In the genomic region with DNA sequence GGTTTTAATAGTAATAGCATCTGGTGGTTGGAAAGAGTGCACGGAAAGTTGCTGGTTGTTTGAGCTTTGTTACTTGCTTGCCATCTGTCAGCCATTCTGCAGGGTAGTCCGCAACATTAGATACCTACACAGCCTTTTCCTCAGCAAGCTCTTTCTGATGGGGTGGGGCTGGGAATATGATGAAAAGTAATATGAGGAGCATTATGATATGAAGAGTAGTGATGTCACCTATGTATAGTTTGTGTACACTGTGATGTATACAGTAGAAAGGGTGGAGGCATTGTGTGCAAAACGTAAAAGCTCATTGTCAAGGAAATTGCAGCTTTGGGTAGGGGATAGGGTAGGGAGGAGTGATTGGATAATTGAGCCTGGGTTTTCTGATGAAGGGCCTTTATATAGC, we compare ENCODE assay signal across 19 cellular contexts. TPM values are rescaled to one million over a fixed set of nuclear protein-coding genes. Genes with fewer than 3 reads are reported as not detected.
DNase-seq lines count a peak whose midpoint lies in the region; ATAC-seq, FAIRE-seq and TF ChIP-seq lines count a peak whose summit lies in the region.
"Had no signal": no experiment of that assay in that cellular context is flagged by ENCODE, and none has a peak within 500 bp of the region (broad histone marks: within the 10 kb centered on the region; RNA-seq: fewer than 3 reads in every experiment).

No MANE protein-coding gene starts in this region.

- H3K9me3 Mint-ChIP-seq in CD4-positive, CD25-positive, alpha-beta regulatory T cell = no peaks in the 10 kb centered on the region

- peaks cover 54 to 87% (median 71%) of the 10 kb centered on the region in 4 donors for H3K4me1 Mint-ChIP-seq in CD4-positive, CD25-positive, alpha-beta regulatory T cell

- no peak overlapping the region for H3K4me3 ChIP-seq in CD4-positive, CD25-positive, alpha-beta regulatory T cell (ENCODE audit: low read depth, low read length)
- no peak overlapping the region for H3K4me3 ChIP-seq in mucosa of descending colon
- H3K4me3 ChIP-seq in sigmoid colon = no peak overlapping the region
- H3K4me3 ChIP-seq: BLaER1 treated with 17β-estradiol and CSF1 and Interleukin-3, amounts not matched to agents 10 nM and 100 nM; GM23248; Peyer's patch had no signal

- 72 to 85% methylated on average over 3 of the region's 3 CpGs for WGBS in sigmoid colon, 2 donors

- no peak for TF ChIP-seq CTCF in mucosa of descending colon (IDR thresholded peaks at IDR 0.05)
- no peak for TF ChIP-seq CTCF in sigmoid colon (IDR thresholded peaks at IDR 0.05)

- intact Hi-C loops in mucosa of descending colon (cut with DNase I, micrococcal nuclease) (loop anchor here in 1 of 2 donors (10.0 kb wide), 1 partner anchor 45 kb away; no protein-coding TSS in a partner anchor), sigmoid colon (cut with DNase I) (loop anchor here (5.0 kb wide), 1 partner anchor 33 kb away; no protein-coding TSS in a partner anchor)

- H3K27ac Mint-ChIP-seq in CD4-positive, CD25-positive, alpha-beta regulatory T cell = peak overlapping the region in 1 of 3 donors; percentile 92

- no peak for TF ChIP-seq EP300 in sigmoid colon (IDR thresholded peaks at IDR 0.05)

- no peak for ATAC-seq in CD4-positive, CD25-positive, alpha-beta regulatory T cell (ENCODE audit: low read depth in 2 of 2)
- ATAC-seq in mucosa of descending colon = peak; percentile 50
- no peak for ATAC-seq in GM19351 (IDR thresholded peaks at IDR 0.05; ENCODE audit: unreplicated experiment)

- H3K36me3 ChIP-seq in CD4-positive, CD25-positive, alpha-beta regulatory T cell (ENCODE audit: control insufficient read depth, insufficient read depth, low read length) = peaks cover 2% of the 10 kb centered on the region
- H3K36me3 ChIP-seq in mucosa of descending colon (ENCODE audit: low read depth) (no peaks in the 10 kb centered on the region), sigmoid colon (no peaks in the 10 kb centered on the region)
- H3K36me3 ChIP-seq: Peyer's patch had no signal

- H3K36me3 Mint-ChIP-seq in CD4-positive, CD25-positive, alpha-beta regulatory T cell = peaks cover 26% of the 10 kb centered on the region

- no peaks in the 10 kb centered on the region for H3K27me3 ChIP-seq in CD4-positive, CD25-positive, alpha-beta regulatory T cell (ENCODE audit: control insufficient read depth, insufficient read depth, low read length)
- H3K27me3 ChIP-seq in sigmoid colon = no peaks in the 10 kb centered on the region
- H3K27me3 ChIP-seq: BLaER1 treated with 17β-estradiol and CSF1 and Interleukin-3, amounts not matched to agents 10 nM and 100 nM; Peyer's patch had no signal

- peaks cover 46% of the 10 kb centered on the region for H3K4me1 ChIP-seq in CD4-positive, CD25-positive, alpha-beta regulatory T cell (ENCODE audit: control insufficient read depth, insufficient read depth, low read length, poor library complexity, severe bottlenecking)
- H3K4me1 ChIP-seq in mucosa of descending colon (ENCODE audit: low read depth) (peaks cover 5% of the 10 kb centered on the region), sigmoid colon (peaks cover 0 to 50% (median 40%) of the 10 kb centered on the region in 4 donors)

- DNase-seq in DMS53 (lab: John Stamatoyannopoulos, UW) (peak; percentile 12), DMS53 treated with DMSO at 0.1 percent for 48 hours (lab: John Stamatoyannopoulos, UW; ENCODE audit: unreplicated experiment) (no peak), NCI-H2171 treated with DMSO at 0.1 percent for 48 hours (lab: John Stamatoyannopoulos, UW) (peak; percentile 64), mucosa of descending colon (no peak), sigmoid colon (no peak), H54 (ENCODE audit: insufficient read length, low spot score) (no peak)
- DNase-seq in CD4-positive, CD25-positive, alpha-beta regulatory T cell = no peak
- DNase-seq: 8988T, GM23248, KBM-7, NCI-H1048, NCI-H2029, NCI-H226, NCI-H82, Peyer's patch, Right ventricle myocardium superior, SK-N-SH had no signal

- no peak for TF ChIP-seq POLR2A in sigmoid colon (IDR thresholded peaks at IDR 0.05)
- no peak for TF ChIP-seq POLR2A in H54 (IDR thresholded peaks at IDR 0.05; ENCODE audit: low read depth, low read length)

- peak overlapping the region; percentile 5 to 70 (median 13) for H3K4me3 Mint-ChIP-seq in CD4-positive, CD25-positive, alpha-beta regulatory T cell

- no peak for FAIRE-seq in H54 (lab: Jason Lieb, UNC)

- H3K27me3 Mint-ChIP-seq in CD4-positive, CD25-positive, alpha-beta regulatory T cell = no peaks in the 10 kb centered on the region

- H3K27ac ChIP-seq in CD4-positive, CD25-positive, alpha-beta regulatory T cell (ENCODE audit: insufficient read depth, low read length, poor library complexity, severe bottlenecking) = no peak overlapping the region
- no peak overlapping the region for H3K27ac ChIP-seq in sigmoid colon
- H3K27ac ChIP-seq: BLaER1 treated with 17β-estradiol and CSF1 and Interleukin-3, amounts not matched to agents 10 nM and 100 nM; GM23248; Peyer's patch had no signal

- no peaks in the 10 kb centered on the region for H3K9me3 ChIP-seq in CD4-positive, CD25-positive, alpha-beta regulatory T cell (ENCODE audit: control insufficient read depth in 2 of 2, low read length in 2 of 2)
- H3K9me3 ChIP-seq in mucosa of descending colon (no peaks in the 10 kb centered on the region), sigmoid colon (no peaks in the 10 kb centered on the region)
- H3K9me3 ChIP-seq: Peyer's patch, SK-N-SH had no signal

RNA-seq across cellular contexts. Expression of gene SCAF8, which starts 16.1 kb away (rescaled TPM):
- total RNA-seq in CD4-positive, CD25-positive, alpha-beta regulatory T cell = 72.0 TPM
- 10 to 100 TPM; 13.7 to 16.0 (median 14.8) TPM for polyA plus RNA-seq in CD4-positive, CD25-positive, alpha-beta regulatory T cell
- total RNA-seq in mucosa of descending colon (10 to 100 TPM; 36.4 to 48.6 (median 45.0) TPM), sigmoid colon (10 to 100 TPM; 37.1 to 46.3 (median 40.8) TPM)
- 10 to 100 TPM in 2 of 3 donors, 1 to 10 TPM in 1; 9.0 to 13.3 (median 10.8) TPM for polyA plus RNA-seq in sigmoid colon

Comparison
In these comparisons a context has a peak if more than half of its experiments do, and no peak if none do; other contexts are left out.
1. DNase-seq: peak in DMS53 (single experiment) and NCI-H2171 treated with DMSO at 0.1 percent for 48 hours (single experiment); none in DMS53 treated with DMSO at 0.1 percent for 48 hours (single experiment), CD4-positive, CD25-positive, alpha-beta regulatory T cell (0 of 3), mucosa of descending colon (0 of 3), sigmoid colon (single experiment) and H54 (single experiment).